In genomic region chr1:152745765-152746444, GRCh38 we compare ENCODE assay signal across 1 cellular context.
TF ChIP-seq lines count a peak whose summit lies in the region.

No MANE protein-coding gene starts in this region.

TF ChIP-seq in SK-N-SH, 30 proteins besides CTCF, POLR2A, EP300 and RAD21 (continued from another document):
- TF ChIP-seq SMC3 (IDR thresholded peaks at IDR 0.05; ENCODE audit: low read depth, low read length) (no peak), NFIC (IDR thresholded peaks at IDR 0.05; ENCODE audit: borderline replicate concordance) (no peak), GABPA (IDR thresholded peaks at IDR 0.05; ENCODE audit: low read depth) (no peak)
TF ChIP-seq in SK-N-SH: peak in this region for 0.
